Comparison of ENCODE assay signal across 1 cellular context in the genomic region with DNA sequence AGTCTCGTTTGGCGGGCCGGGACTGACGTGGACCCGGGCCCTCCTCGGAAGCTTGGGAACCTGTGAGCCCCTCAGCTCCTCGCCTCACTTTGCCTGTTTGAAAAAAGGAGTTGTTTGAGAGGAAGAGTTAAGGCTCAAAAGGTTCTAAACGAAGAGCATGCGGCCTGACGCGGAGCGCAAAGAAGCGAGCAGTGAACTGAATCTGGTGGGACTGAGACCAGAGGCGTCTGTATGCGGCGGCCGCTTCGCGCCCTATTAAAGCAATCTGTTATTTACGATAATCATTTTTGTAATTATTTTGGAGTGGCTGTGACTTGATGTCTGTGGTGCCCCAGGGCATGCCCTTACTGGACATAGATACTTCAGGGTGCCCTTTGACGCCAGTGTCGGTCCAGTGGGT.
TF ChIP-seq lines count a peak whose summit lies in the region.

No MANE protein-coding gene starts in this region.

TF ChIP-seq in GM23338, 12 proteins besides CTCF, POLR2A, EP300 and RAD21 (continued from another document):
- TF ChIP-seq, protein P1, sequence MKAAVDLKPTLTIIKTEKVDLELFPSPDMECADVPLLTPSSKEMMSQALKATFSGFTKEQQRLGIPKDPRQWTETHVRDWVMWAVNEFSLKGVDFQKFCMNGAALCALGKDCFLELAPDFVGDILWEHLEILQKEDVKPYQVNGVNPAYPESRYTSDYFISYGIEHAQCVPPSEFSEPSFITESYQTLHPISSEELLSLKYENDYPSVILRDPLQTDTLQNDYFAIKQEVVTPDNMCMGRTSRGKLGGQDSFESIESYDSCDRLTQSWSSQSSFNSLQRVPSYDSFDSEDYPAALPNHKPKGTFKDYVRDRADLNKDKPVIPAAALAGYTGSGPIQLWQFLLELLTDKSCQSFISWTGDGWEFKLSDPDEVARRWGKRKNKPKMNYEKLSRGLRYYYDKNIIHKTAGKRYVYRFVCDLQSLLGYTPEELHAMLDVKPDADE (IDR thresholded peaks at IDR 0.05): no peak
